In the genomic region with DNA sequence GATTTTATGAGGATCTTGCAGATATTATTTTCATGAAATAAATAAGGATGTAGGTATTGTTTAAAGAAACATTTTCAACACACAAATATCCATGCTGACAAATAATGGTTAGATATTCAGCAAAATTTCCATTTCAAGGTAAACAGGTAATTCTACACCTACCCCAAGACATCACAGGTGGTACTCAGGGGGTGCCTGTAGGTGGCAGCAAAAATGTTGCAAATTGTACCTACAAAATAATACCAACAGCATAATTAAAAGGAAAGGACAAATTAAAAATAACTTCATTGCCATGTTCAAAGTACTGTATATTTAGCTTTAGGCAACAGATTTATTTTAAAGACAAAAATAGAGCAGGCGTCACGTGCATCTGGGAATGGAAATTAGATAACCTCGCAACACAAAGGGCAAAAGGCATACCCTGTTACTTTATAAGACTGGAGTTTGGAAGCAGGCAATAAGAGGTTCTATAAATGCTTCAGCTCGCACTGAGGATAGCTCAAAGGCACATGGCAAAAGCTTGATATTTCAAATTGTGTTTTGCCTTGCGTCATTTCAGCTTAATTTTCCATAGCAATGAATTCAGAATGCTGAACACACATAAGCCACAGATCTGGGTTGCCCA, we compare ENCODE assay signal across 11 cellular contexts.
A peak's percentile ranks its signal among the peaks of the same experiment; 100 is the strongest.
DNase-seq lines count a peak whose midpoint lies in the region; ATAC-seq and TF ChIP-seq lines count a peak whose summit lies in the region.
"Had no signal": no experiment of that assay in that cellular context is flagged by ENCODE, and none has a peak within 500 bp of the region (broad histone marks: within the 10 kb centered on the region; RNA-seq: fewer than 3 reads in every experiment).

No MANE protein-coding gene starts in this region.

- no peaks in the 10 kb centered on the region for H3F3A ChIP-seq in PC-3 (ENCODE audit: low read length, unreplicated experiment)

- H3K79me2 ChIP-seq in PC-3 (ENCODE audit: low read length), result no peaks in the 10 kb centered on the region

- peak; percentile 65 for TF ChIP-seq CTCF in 22Rv1 (IDR thresholded peaks at IDR 0.05)
- peak; percentile 10 for TF ChIP-seq CTCF in GM10266 (IDR thresholded peaks at IDR 0.05; ENCODE audit: control insufficient read depth, insufficient read depth, low read depth, missing control alignments)
- peak; percentile 31; the same call in 1 of the 2 replicates for TF ChIP-seq CTCF in PC-3 (conservative IDR thresholded peaks at IDR 0.05; ENCODE audit: low read depth, low read length)
- no peak for TF ChIP-seq CTCF in adrenal gland (IDR thresholded peaks at IDR 0.05)

- 42% methylated on average over 5 of the region's 5 CpGs for WGBS in right cardiac atrium
- 46 to 59% (median 50%) methylated on average over 5 of the region's 5 CpGs for WGBS in adrenal gland, 4 donors

- POLR2A ChIA-PET in PC-3 (lab: Charles Lee; ENCODE audit: unreplicated experiment), result no interaction called here

- intact Hi-C loops in PC-3 (cut with micrococcal nuclease), result no loop called here
- intact Hi-C loops in right cardiac atrium (cut with DNase I), result no loop called here
- intact Hi-C loops in adrenal gland (cut with DNase I), result no loop called here

- ATAC-seq in PC-3 (no peak), right cardiac atrium (peak; percentile 45 to 54), GM21447 (IDR thresholded peaks at IDR 0.05; ENCODE audit: unreplicated experiment) (no peak)

- no peak for TF ChIP-seq POLR2A in adrenal gland (IDR thresholded peaks at IDR 0.05)

- H3K9me2 ChIP-seq in PC-3 (replicated peaks; ENCODE audit: low read length), result no peaks in the 10 kb centered on the region

- H3K27me3 ChIP-seq in PC-3 (ENCODE audit: low read length) (no peaks in the 10 kb centered on the region), right cardiac atrium (ENCODE audit: control insufficient read depth, insufficient read depth) (no peaks in the 10 kb centered on the region), adrenal gland (no peaks in the 10 kb centered on the region)
- H3K27me3 ChIP-seq in effector memory CD4-positive, alpha-beta T cell (replicated peaks; ENCODE audit: control insufficient read depth, insufficient read depth, low read length, poor library complexity, severe bottlenecking), result no peaks in the 10 kb centered on the region

- no TSS peak for BruUV-seq in PC-3 (replicated peaks; lab: Mats Ljungman, UMichigan)

- DNase-seq in GM10266 (ENCODE audit: extremely low spot score) (no peak), PC-3 (no peak), right cardiac atrium (no peak), adrenal gland (no peak), anterior cingulate cortex (lab: John Stamatoyannopoulos, UW) (no peak)
- DNase-seq in effector memory CD4-positive, alpha-beta T cell, result no peak
- DNase-seq: CD4-positive, alpha-beta T cell; NCI-H69; stimulated activated CD4-positive, alpha-beta T cell treated with anti-CD3 and anti-CD28 coated beads, Interleukin-1b, Interleukin-23, amount 100 ng/mL, for 48 hours had no signal

- no peaks in the 10 kb centered on the region for H3K36me3 ChIP-seq in PC-3 (ENCODE audit: low read depth, low read length)
- no peaks in the 10 kb centered on the region for H3K36me3 ChIP-seq in effector memory CD4-positive, alpha-beta T cell (ENCODE audit: control insufficient read depth, insufficient read depth, low read length)
- H3K36me3 ChIP-seq in adrenal gland (replicated peaks in 1 of 2), result no peaks in the 10 kb centered on the region

- no peak overlapping the region for H2AFZ ChIP-seq in PC-3 (ENCODE audit: low read length)

- H3K27ac ChIP-seq in 22Rv1, result no peak overlapping the region
- H3K27ac ChIP-seq in PC-3 (ENCODE audit: low read length), result no peak overlapping the region
- H3K27ac ChIP-seq in right cardiac atrium (ENCODE audit: low read length), result no peak overlapping the region
- H3K27ac ChIP-seq in effector memory CD4-positive, alpha-beta T cell (ENCODE audit: insufficient read depth, low read length, poor library complexity, severe bottlenecking), result no peak overlapping the region
- H3K27ac ChIP-seq in adrenal gland, result no peak overlapping the region

- no peak overlapping the region for H3K4me2 ChIP-seq in PC-3 (ENCODE audit: low read length)

- H4K20me1 ChIP-seq in PC-3 (ENCODE audit: low read length), result no peaks in the 10 kb centered on the region

- 0 out of 2 replicates have a peak, but pooled peaks cover 6% of the 10 kb centered on the region for H3K9me3 ChIP-seq in PC-3 (ENCODE audit: low read length)
- H3K9me3 ChIP-seq in right cardiac atrium (ENCODE audit: control insufficient read depth, low read length), result no peaks in the 10 kb centered on the region
- H3K9me3 ChIP-seq in effector memory CD4-positive, alpha-beta T cell (ENCODE audit: control insufficient read depth, low read length), result no peaks in the 10 kb centered on the region
- H3K9me3 ChIP-seq in adrenal gland (replicated peaks in 1 of 3), result no peaks in the 10 kb centered on the region

- H3K4me3 ChIP-seq in PC-3 (ENCODE audit: low read length), result no peak overlapping the region
- no peak overlapping the region for H3K4me3 ChIP-seq in right cardiac atrium (ENCODE audit: low read length)
- H3K4me3 ChIP-seq in effector memory CD4-positive, alpha-beta T cell (ENCODE audit: insufficient read depth, low read depth, low read length, poor library complexity, severe bottlenecking), result no peak overlapping the region
- no peak overlapping the region for H3K4me3 ChIP-seq in adrenal gland

- CTCF ChIA-PET in PC-3 (lab: Charles Lee), result no interaction called here

- no peaks in the 10 kb centered on the region for H3K4me1 ChIP-seq in PC-3 (ENCODE audit: insufficient read depth, low read length)
- H3K4me1 ChIP-seq in right cardiac atrium (ENCODE audit: control insufficient read depth, insufficient read depth, low read length), result no peaks in the 10 kb centered on the region
- no peaks in the 10 kb centered on the region for H3K4me1 ChIP-seq in effector memory CD4-positive, alpha-beta T cell (ENCODE audit: control insufficient read depth, insufficient read depth, low read length, poor library complexity, severe bottlenecking)
- H3K4me1 ChIP-seq in adrenal gland (replicated peaks in 1 of 2), result no peaks in the 10 kb centered on the region

- H3K9ac ChIP-seq in PC-3 (ENCODE audit: low read length), result no peak overlapping the region

Comparison
In these comparisons a context has a peak if more than half of its experiments do, and no peak if none do; other contexts are left out.
1. CTCF ChIP-seq: peak in 22Rv1 (single experiment), GM10266 (single experiment) and PC-3 (single experiment); none in adrenal gland (0 of 6).
2. ATAC-seq: peak in right cardiac atrium (2 of 2); none in PC-3 (single experiment) and GM21447 (single experiment).